Comparison of ENCODE assay signal across 10 cellular contexts in genomic region chr11:24496371-24496727, GRCh38. TPM values are rescaled to one million over a fixed set of nuclear protein-coding genes. Genes with fewer than 3 reads are reported as not detected.
DNase-seq lines count a peak whose midpoint lies in the region; ATAC-seq and TF ChIP-seq lines count a peak whose summit lies in the region.
"Had no signal": no experiment of that assay in that cellular context is flagged by ENCODE, and none has a peak within 500 bp of the region (broad histone marks: within the 10 kb centered on the region; RNA-seq: fewer than 3 reads in every experiment).

No MANE protein-coding gene starts in this region.

- H3K9me3 ChIP-seq in heart right ventricle (no peaks in the 10 kb centered on the region), ectodermal cell (ENCODE audit: control insufficient read depth, low read length) (no peaks in the 10 kb centered on the region), mesodermal cell (ENCODE audit: control insufficient read depth, low read length) (no peaks in the 10 kb centered on the region)

- H3K4me3 Mint-ChIP-seq in HFFc6 = no peak overlapping the region

- H3K36me3 ChIP-seq in heart right ventricle (no peaks in the 10 kb centered on the region), ectodermal cell (ENCODE audit: control insufficient read depth, insufficient read depth, low read length) (no peaks in the 10 kb centered on the region), mesodermal cell (ENCODE audit: control insufficient read depth, insufficient read depth, low read length) (no peaks in the 10 kb centered on the region), urinary bladder (ENCODE audit: insufficient read depth) (no peaks in the 10 kb centered on the region)

- H3K27me3 ChIP-seq in heart right ventricle (peaks cover 0 to 33% (median 14%) of the 10 kb centered on the region in 7 donors), ectodermal cell (ENCODE audit: control insufficient read depth, insufficient read depth, low read length, poor library complexity, severe bottlenecking) (peaks cover 48% of the 10 kb centered on the region)

- H3K4me1 Mint-ChIP-seq in HFFc6 (ENCODE audit: low read depth) = no peaks in the 10 kb centered on the region

- peak overlapping the region in 9 of 10 donors; percentile 22 to 54 (median 45) for H3K4me3 ChIP-seq in heart right ventricle
- H3K4me3 ChIP-seq in ectodermal cell (ENCODE audit: insufficient read depth, low read depth, low read length) = peak overlapping the region; percentile 57
- H3K4me3 ChIP-seq in mesodermal cell (ENCODE audit: extremely low read depth, insufficient read depth, low read length, poor library complexity, severe bottlenecking) = peak overlapping the region; percentile 42
- peak overlapping the region; percentile 32 for H3K4me3 ChIP-seq in urinary bladder (ENCODE audit: low read depth, low read length)

- no peak for ATAC-seq in heart right ventricle
- ATAC-seq in Right ventricle myocardium inferior = no peak
- ATAC-seq in GM18909 (IDR thresholded peaks at IDR 0.05; ENCODE audit: poor library complexity, unreplicated experiment) = no peak
- no peak for ATAC-seq in left lobe of liver

- H3K27me3 Mint-ChIP-seq in HFFc6 (ENCODE audit: insufficient read depth) = no peaks in the 10 kb centered on the region; the same call in 1 of the 2 replicates

- intact Hi-C loops in heart right ventricle (cut with DNase I) (no loop called here), Right ventricle myocardium inferior (cut with DNase I) (no loop called here)

- H3K4me1 ChIP-seq in heart right ventricle (peaks cover 0 to 5% (median 0%) of the 10 kb centered on the region in 9 donors), ectodermal cell (ENCODE audit: control insufficient read depth, insufficient read depth, low read length) (no peaks in the 10 kb centered on the region), mesodermal cell (ENCODE audit: control insufficient read depth, insufficient read depth, low read length, poor library complexity, severe bottlenecking) (no peaks in the 10 kb centered on the region), urinary bladder (ENCODE audit: insufficient read depth) (no peaks in the 10 kb centered on the region)

- peaks cover 9% of the 10 kb centered on the region for H3K9me3 Mint-ChIP-seq in HFFc6

- TF ChIP-seq CTCF in heart right ventricle (IDR thresholded peaks at IDR 0.05) = no peak
- no peak for TF ChIP-seq CTCF in HFFc6 (IDR thresholded peaks at IDR 0.05)

- H3K27ac Mint-ChIP-seq in HFFc6 = no peak overlapping the region

- 4% methylated on average over 13 of the region's 13 CpGs for WGBS in heart right ventricle, 2 donors
- WGBS in ectodermal cell, 2 experiments = 8 to 9% methylated on average over 13 of the region's 13 CpGs
- 8 to 9% methylated on average over 13 of the region's 13 CpGs for WGBS in mesodermal cell (ENCODE audit: insufficient coverage in 2 of 2), 2 experiments
- WGBS in urinary bladder = 3% methylated on average over 13 of the region's 13 CpGs

- DNase-seq in heart right ventricle (no peak), Right ventricle myocardium inferior (ENCODE audit: missing footprints) (no peak), left lobe of liver (ENCODE audit: low spot score) (no peak), HFFc6 (no peak)

- no peak overlapping the region for H3K27ac ChIP-seq in heart right ventricle
- H3K27ac ChIP-seq in ectodermal cell (ENCODE audit: insufficient read depth, low read depth, low read length, poor library complexity, severe bottlenecking) = no peak overlapping the region
- no peak overlapping the region for H3K27ac ChIP-seq in mesodermal cell (ENCODE audit: low read depth, low read length, severe bottlenecking)
- H3K27ac ChIP-seq in urinary bladder (ENCODE audit: low read depth) = no peak overlapping the region
- H3K27ac ChIP-seq: KMS-11 had no signal

- H3K36me3 Mint-ChIP-seq in HFFc6 (ENCODE audit: low read depth) = no peaks in the 10 kb centered on the region

RNA-seq across cellular contexts. Expression of gene LUZP2, which starts 0.5 kb away (rescaled TPM):
- total RNA-seq in heart right ventricle = under 1 TPM in 5 of 10 donors, not detected in 5; 0.07 to 0.45 (median 0.17) TPM
- under 1 TPM in 1 of 2 donors, not detected in 1; 0.46 TPM for polyA plus RNA-seq in heart right ventricle
- not detected for total RNA-seq in Right ventricle myocardium inferior
- polyA plus RNA-seq in ectodermal cell (2013, experiment 1 of 4) = 0.70 TPM
- polyA plus RNA-seq in ectodermal cell (2013, experiment 2 of 4) = 1.0 TPM
- 1.4 TPM for polyA plus RNA-seq in ectodermal cell (2013, experiment 3 of 4)
- polyA plus RNA-seq in ectodermal cell (2013, experiment 4 of 4) = 1.8 TPM
- polyA plus RNA-seq in mesodermal cell (2013, experiment 1 of 2) = 1.3 TPM
- polyA plus RNA-seq in mesodermal cell (2013, experiment 2 of 2) = 0.86 TPM
- 26.4 TPM for total RNA-seq in urinary bladder
- polyA plus RNA-seq in urinary bladder = 0.41 TPM
- not detected for total RNA-seq in left lobe of liver
- not detected for total RNA-seq in HFFc6 (2021; fragmentation: NEBNext Ultra II Directional; extraction: Animal tissue kit (Norgen Biotek cat#: 25700))
- total RNA-seq: dermis blood vessel endothelial cell had no signal

Comparison
In these comparisons a context has a peak if more than half of its experiments do, and no peak if none do; other contexts are left out.
1. RNA of gene LUZP2, which starts 0.5 kb away (total RNA-seq): 26.4 TPM in urinary bladder (single experiment); not detected in Right ventricle myocardium inferior (single experiment), 0.07 to 0.45 TPM in heart right ventricle, not detected in left lobe of liver (single experiment) and not detected in HFFc6; every median in the first group is over 10 times any median in the second.
2. Peak in every context shown above with its lines, with median percentiles within 50 percentile points of each other: H3K4me3 ChIP-seq.